ENCODE assay signal across 10 cellular contexts in genomic region chr10:25061711-25062455, GRCh38. TPM values are rescaled to one million over a fixed set of nuclear protein-coding genes. Genes with fewer than 3 reads are reported as not detected.
DNase-seq lines count a peak whose midpoint lies in the region; ATAC-seq, FAIRE-seq and TF ChIP-seq lines count a peak whose summit lies in the region.
"Had no signal": no experiment of that assay in that cellular context is flagged by ENCODE, and none has a peak within 500 bp of the region (broad histone marks: within the 10 kb centered on the region; RNA-seq: fewer than 3 reads in every experiment).

No MANE protein-coding gene starts in this region.

- no peaks in the 10 kb centered on the region for H3K27me3 ChIP-seq in tibial nerve

- H3K27ac ChIP-seq in tibial nerve, result peak overlapping the region in 2 of 4 donors; percentile 51 to 57
- H3K27ac ChIP-seq: HL-60 had no signal

- no peak for TF ChIP-seq EP300 in tibial nerve (IDR thresholded peaks at IDR 0.05)

- whole genome bisulfite sequencing in tibial nerve, 2 donors, result 66 to 68% methylated on average over 11 of the region's 11 CpGs

- peaks cover 0 to 10% (median 0%) of the 10 kb centered on the region in 4 donors for H3K4me1 ChIP-seq in tibial nerve

- TF ChIP-seq POLR2A in tibial nerve (IDR thresholded peaks at IDR 0.05), result no peak

- H3K9me3 Mint-ChIP-seq in endothelial cell (ENCODE audit: unreplicated experiment), result no peaks in the 10 kb centered on the region
- no peaks in the 10 kb centered on the region for H3K9me3 Mint-ChIP-seq in natural killer cell

- in situ Hi-C loops in KBM-7 (cut with MboI; ENCODE audit: low pct_unique_long_range_greater_than_20kb, low sequenced_read_pairs), result no loop called here

- FAIRE-seq in RCC 7860 (lab: Jason Lieb, UNC), result peak; percentile 41

- H3K4me3 Mint-ChIP-seq in endothelial cell (ENCODE audit: unreplicated experiment) (no peak overlapping the region), natural killer cell (peak overlapping the region; percentile 77)

- DNase-seq in Daoy (ENCODE audit: low read depth) (peak; percentile 13), RCC 7860 (ENCODE audit: low spot score) (peak; percentile 88), endothelial cell (ENCODE audit: low spot score) (no peak), natural killer cell (no peak), DMS79 (lab: John Stamatoyannopoulos, UW) (no peak), OCI-M2 (lab: John Stamatoyannopoulos, UW; ENCODE audit: unreplicated experiment) (no peak), KBM-7 (no peak), tibial nerve (ENCODE audit: low spot score in 2 of 2) (no peak)
- DNase-seq: GF-D8 had no signal

- H3K27ac Mint-ChIP-seq in endothelial cell (ENCODE audit: unreplicated experiment) (peak overlapping the region; percentile 53), natural killer cell (peak overlapping the region; percentile 52 to 84)

- H3K36me3 Mint-ChIP-seq in endothelial cell (ENCODE audit: low read depth, unreplicated experiment) (peaks cover 4% of the 10 kb centered on the region), natural killer cell (no peaks in the 10 kb centered on the region)

- H3K4me3 ChIP-seq in tibial nerve, result no peak overlapping the region

- peaks cover 15% of the 10 kb centered on the region for H3K4me1 Mint-ChIP-seq in endothelial cell (ENCODE audit: unreplicated experiment)
- H3K4me1 Mint-ChIP-seq in natural killer cell, result peaks cover 15 to 22% of the 10 kb centered on the region in 2 donors

- TF ChIP-seq CTCF in endothelial cell (IDR thresholded peaks at IDR 0.05; ENCODE audit: unreplicated experiment) (no peak), natural killer cell (IDR thresholded peaks at IDR 0.05) (no peak), tibial nerve (IDR thresholded peaks at IDR 0.05) (no peak)

- H3K9me3 ChIP-seq in tibial nerve, result no peaks in the 10 kb centered on the region

- intact Hi-C loops in natural killer cell (cut with micrococcal nuclease), result no loop called here

- peaks cover 1% of the 10 kb centered on the region for H3K27me3 Mint-ChIP-seq in endothelial cell (ENCODE audit: unreplicated experiment)
- no peaks in the 10 kb centered on the region for H3K27me3 Mint-ChIP-seq in natural killer cell (ENCODE audit: low read depth in 2 of 2)

- no peaks in the 10 kb centered on the region for H3K36me3 ChIP-seq in tibial nerve

- no peak for ATAC-seq in natural killer cell

RNA-seq across cellular contexts. Expression of gene THNSL1, which starts 45.5 kb away (rescaled TPM):
- total RNA-seq in Daoy (2014; rRNA removed; shearing (Covaris generic)), result 2.3 and 3.5 TPM in 2 replicates
- total RNA-seq in endothelial cell (ENCODE audit: unreplicated experiment), result 3.6 TPM
- 1 to 10 TPM; 1.2 to 2.9 (median 2.3) TPM for total RNA-seq in natural killer cell
- total RNA-seq in tibial nerve, result 1 to 10 TPM; 1.5 to 2.7 (median 1.8) TPM

RNA-seq across cellular contexts. Expression of gene ENKUR, which starts 45.9 kb away (rescaled TPM):
- 0.33 TPM in 1 of 2 replicates, not detected in the other for total RNA-seq in Daoy (2014; rRNA removed; shearing (Covaris generic))
- total RNA-seq in endothelial cell (ENCODE audit: unreplicated experiment) (not detected), natural killer cell (1 to 10 TPM in 1 of 3 donors, under 1 TPM in 2; 0.48 to 3.0 (median 0.73) TPM), tibial nerve (not detected)

Comparison
In these comparisons a context has a peak if more than half of its experiments do, and no peak if none do; other contexts are left out.
1. DNase-seq: peak in Daoy (single experiment) and RCC 7860 (single experiment); none in endothelial cell (single experiment), natural killer cell (single experiment), DMS79 (single experiment), OCI-M2 (single experiment), KBM-7 (single experiment) and tibial nerve (0 of 2).